22 cellular contexts compared by ENCODE assay signal in the genomic region with DNA sequence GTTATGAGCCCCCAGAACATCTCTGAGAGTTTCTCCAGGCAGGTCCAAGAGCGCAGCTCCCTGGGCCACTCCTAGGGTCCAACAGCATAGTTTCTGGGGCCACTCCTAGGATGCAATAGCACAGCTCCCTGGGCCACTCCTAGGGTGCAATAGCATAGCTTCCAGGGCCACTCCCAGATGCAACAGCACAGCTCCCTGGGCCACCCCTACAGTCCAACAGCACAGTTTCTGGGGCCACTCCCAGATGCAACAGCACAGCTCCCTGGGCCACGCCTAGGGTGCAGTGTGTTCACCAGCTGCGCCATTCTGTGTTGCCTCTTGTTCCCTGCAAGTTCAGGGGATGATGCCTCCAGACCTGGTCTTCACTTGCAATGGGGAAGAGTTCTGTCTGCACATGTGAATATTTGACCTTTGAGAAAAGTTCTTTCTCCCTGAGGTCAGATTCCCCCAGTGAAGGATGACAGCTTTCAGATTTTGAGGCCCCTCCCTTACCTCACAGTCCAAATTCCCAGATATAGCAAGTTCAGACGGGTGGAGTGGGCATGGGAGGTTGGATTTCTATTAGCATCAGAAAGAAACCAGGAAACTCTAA. TPM values are rescaled to one million over a fixed set of nuclear protein-coding genes. Genes with fewer than 3 reads are reported as not detected.
A peak's percentile ranks its signal among the peaks of the same experiment; 100 is the strongest.
DNase-seq lines count a peak whose midpoint lies in the region; ATAC-seq, FAIRE-seq and TF ChIP-seq lines count a peak whose summit lies in the region.
"Had no signal": no experiment of that assay in that cellular context is flagged by ENCODE, and none has a peak within 500 bp of the region (broad histone marks: within the 10 kb centered on the region; RNA-seq: fewer than 3 reads in every experiment).

No MANE protein-coding gene starts in this region.

- peaks cover 31% of the 10 kb centered on the region for H3K27me3 Mint-ChIP-seq in activated T-cell treated with anti-CD3 and anti-CD28 coated beads, Interleukin-2, amount 50 U/mL, for 24 hours

- intact Hi-C loops in left colon (cut with DNase I, micrococcal nuclease) = no loop called here

- no peak for TF ChIP-seq EP300 in gastroesophageal sphincter (IDR thresholded peaks at IDR 0.05)

- H3K9me3 ChIP-seq in gastroesophageal sphincter = peaks cover 0 to 20% (median 0%) of the 10 kb centered on the region in 3 donors

- DNase-seq in activated CD8-positive, alpha-beta memory T cell treated with anti-CD3 and anti-CD28 coated beads for 24 hours = peak; percentile 30
- DNase-seq in activated CD8-positive, alpha-beta memory T cell treated with anti-CD3 and anti-CD28 coated beads, Interleukin-2, amount 50 U/mL, for 4 hours = no peak
- DNase-seq in bronchial epithelial cell (ENCODE audit: low read depth) = peak; percentile 38
- DNase-seq in left colon = no peak
- no peak for DNase-seq in NCI-H226
- no peak for DNase-seq in activated T-cell treated with anti-CD3 and anti-CD28 coated beads, Interleukin-2, amount 50 U/mL, for 24 hours
- DNase-seq: 8988T, AML-193, GF-D8, Karpas-422, MV-4-11, NCI-H1105 treated with DMSO at 0.1 percent for 48 hours, NCI-H2029 treated with DMSO at 0.1 percent for 48 hours, NCI-H2171, NCI-H524 treated with DMSO at 0.1 percent for 48 hours, NCI-H82 had no signal

- ATAC-seq in left colon (peak; percentile 15), gastroesophageal sphincter (no peak)
- ATAC-seq: Panc1, Right ventricle myocardium inferior had no signal

- no peak overlapping the region for H3K4me3 Mint-ChIP-seq in activated T-cell treated with anti-CD3 and anti-CD28 coated beads, Interleukin-2, amount 50 U/mL, for 24 hours

- peaks cover 17% of the 10 kb centered on the region for H3K4me1 Mint-ChIP-seq in activated T-cell treated with anti-CD3 and anti-CD28 coated beads, Interleukin-2, amount 50 U/mL, for 24 hours (ENCODE audit: low read depth)

- no peak for FAIRE-seq in bronchial epithelial cell (lab: Jason Lieb, UNC)
- FAIRE-seq: H1 had no signal

- TF ChIP-seq CTCF in bronchial epithelial cell (IDR thresholded peaks at IDR 0.05; ENCODE audit: insufficient read depth, low read length, severe bottlenecking) = no peak
- no peak for TF ChIP-seq CTCF in gastroesophageal sphincter (IDR thresholded peaks at IDR 0.05)

- no peak overlapping the region for H3K27ac ChIP-seq in gastroesophageal sphincter
- H3K27ac ChIP-seq: SJSA1 had no signal

- H3K36me3 Mint-ChIP-seq in activated T-cell treated with anti-CD3 and anti-CD28 coated beads, Interleukin-2, amount 50 U/mL, for 24 hours (ENCODE audit: low read depth) = peaks cover 2% of the 10 kb centered on the region

- no peak overlapping the region for H3K4me3 ChIP-seq in bronchial epithelial cell (ENCODE audit: low read depth, low read length)
- H3K4me3 ChIP-seq in gastroesophageal sphincter = no peak overlapping the region
- H3K4me3 ChIP-seq: SJSA1 had no signal

- TF ChIP-seq POLR2A in gastroesophageal sphincter (IDR thresholded peaks at IDR 0.05) = no peak

- peaks cover 0 to 11% (median 4%) of the 10 kb centered on the region in 3 donors for H3K4me1 ChIP-seq in gastroesophageal sphincter
- H3K4me1 ChIP-seq: SJSA1 had no signal

- no peak overlapping the region for H3K27ac Mint-ChIP-seq in activated T-cell treated with anti-CD3 and anti-CD28 coated beads, Interleukin-2, amount 50 U/mL, for 24 hours

- 64 to 74% methylated on average over 1 to 3 of the region's 4 CpGs for WGBS in gastroesophageal sphincter (ENCODE audit: low coverage in 1 of 2), 2 donors

- H3K27me3 ChIP-seq in bronchial epithelial cell (ENCODE audit: control insufficient read depth, insufficient read depth, low read length) = peaks cover 24% of the 10 kb centered on the region
- peaks cover 64% of the 10 kb centered on the region for H3K27me3 ChIP-seq in gastroesophageal sphincter
- H3K27me3 ChIP-seq: SJSA1 had no signal

- peaks cover 30% of the 10 kb centered on the region for H3K9me3 Mint-ChIP-seq in activated T-cell treated with anti-CD3 and anti-CD28 coated beads, Interleukin-2, amount 50 U/mL, for 24 hours

- no peaks in the 10 kb centered on the region for H3K36me3 ChIP-seq in bronchial epithelial cell (ENCODE audit: control insufficient read depth, insufficient read depth, low read length)
- no peaks in the 10 kb centered on the region for H3K36me3 ChIP-seq in gastroesophageal sphincter
- H3K36me3 ChIP-seq: SJSA1 had no signal

RNA-seq across cellular contexts. Expression of a gene that starts 43.0 kb away (rescaled TPM):
- total RNA-seq in bronchial epithelial cell (under 0.01 TPM in 2 replicates), left colon (under 1 TPM in 1 of 2 donors, not detected in 1; 0.75 TPM), gastroesophageal sphincter (1 to 10 TPM in 1 of 4 donors, under 1 TPM in 1, not detected in 2; 0.15 to 6.6 TPM)
- total RNA-seq: H1, M059J, SJSA1 had no signal

Comparison
In these comparisons a context has a peak if more than half of its experiments do, and no peak if none do; other contexts are left out.
1. DNase-seq: peak in activated CD8-positive, alpha-beta memory T cell treated with anti-CD3 and anti-CD28 coated beads for 24 hours (single experiment) and bronchial epithelial cell (single experiment); none in activated CD8-positive, alpha-beta memory T cell treated with anti-CD3 and anti-CD28 coated beads, Interleukin-2, amount 50 U/mL, for 4 hours (single experiment), left colon (0 of 2), NCI-H226 (single experiment) and activated T-cell treated with anti-CD3 and anti-CD28 coated beads, Interleukin-2, amount 50 U/mL, for 24 hours (single experiment).